In genomic region chr4:10982305-10982704, GRCh38 we compare ENCODE assay signal across 15 cellular contexts.
"Had no signal": no experiment of that assay in that cellular context is flagged by ENCODE, and none has a peak within 500 bp of the region (broad histone marks: within the 10 kb centered on the region; RNA-seq: fewer than 3 reads in every experiment).

No MANE protein-coding gene starts in this region.

- H3K36me3 ChIP-seq: breast epithelium, esophagus squamous epithelium, left lung had no signal

- H3K27ac Mint-ChIP-seq: activated CD8-positive, alpha-beta T cell treated with anti-CD3 and anti-CD28 coated beads for 36 hours; activated T-helper 1 cell treated with anti-CD3 and anti-CD28 coated beads, Interleukin-12 subunit alpha, Interleukin-12 subunit beta, Interleukin-2, Interleukin-4 antibody, amounts not matched to agents 30 ng/mL and 10 ng/mL and 1 ng/mL, durations not matched to agents 14 hours and 24 hours and 36 hours; nephron progenitor cell had no signal

- H3K4me3 ChIP-seq: breast epithelium, esophagus squamous epithelium, left lung had no signal

- H3K27me3 Mint-ChIP-seq: activated CD8-positive, alpha-beta T cell treated with anti-CD3 and anti-CD28 coated beads for 36 hours had no signal

- ATAC-seq: activated CD8-positive, alpha-beta T cell treated with anti-CD3 and anti-CD28 coated beads for 36 hours; left lung had no signal

- H3K9me3 ChIP-seq: breast epithelium, esophagus squamous epithelium, left lung had no signal

- H3K27ac ChIP-seq: breast epithelium, esophagus squamous epithelium, left lung had no signal

- FAIRE-seq: keratinocyte, urothelium cell line had no signal

- H3K4me3 Mint-ChIP-seq: activated CD8-positive, alpha-beta T cell treated with anti-CD3 and anti-CD28 coated beads for 36 hours; activated T-helper 1 cell treated with anti-CD3 and anti-CD28 coated beads, Interleukin-12 subunit alpha, Interleukin-12 subunit beta, Interleukin-2, Interleukin-4 antibody, amounts not matched to agents 30 ng/mL and 10 ng/mL and 1 ng/mL, durations not matched to agents 14 hours and 24 hours and 36 hours; nephron progenitor cell had no signal

- H3K4me1 ChIP-seq: breast epithelium, left lung had no signal

- H3K27me3 ChIP-seq: breast epithelium, esophagus squamous epithelium, left lung had no signal

- H3K9me3 Mint-ChIP-seq: activated CD8-positive, alpha-beta T cell treated with anti-CD3 and anti-CD28 coated beads for 36 hours; activated T-helper 1 cell treated with anti-CD3 and anti-CD28 coated beads, Interleukin-12 subunit alpha, Interleukin-12 subunit beta, Interleukin-2, Interleukin-4 antibody, amounts not matched to agents 30 ng/mL and 10 ng/mL and 1 ng/mL, durations not matched to agents 14 hours and 24 hours and 36 hours; nephron progenitor cell had no signal

- DNase-seq: activated CD4-positive, alpha-beta T cell treated with anti-CD3 and anti-CD28 coated beads for 1 hour; activated CD8-positive, alpha-beta memory T cell treated with anti-CD3 and anti-CD28 coated beads, Interleukin-2, amount 50 U/mL, for 4 hours; activated CD8-positive, alpha-beta T cell treated with anti-CD3 and anti-CD28 coated beads for 36 hours; activated naive CD4-positive, alpha-beta T cell; aorta; esophagus squamous epithelium; foreskin fibroblast; left lung; nephron progenitor cell; stimulated activated CD4-positive, alpha-beta T cell treated with anti-CD3 and anti-CD28 coated beads, Interleukin-4, amount 100 ng/mL, for 1 hour; stimulated activated CD8-positive, alpha-beta memory T cell treated with anti-CD3 and anti-CD28 coated beads, Interleukin-4, amount 100 ng/mL, for 48 hours had no signal
